Comparison of ENCODE assay signal across 8 cellular contexts in genomic region chr11:67353317-67354313, GRCh38. TPM values are rescaled to one million over a fixed set of nuclear protein-coding genes. Genes with fewer than 3 reads are reported as not detected.
DNase-seq lines count a peak whose midpoint lies in the region; ATAC-seq, FAIRE-seq and TF ChIP-seq lines count a peak whose summit lies in the region.

POLD4 (minus strand) TSS chr11:67353546; CDS start chr11:67353399, 147 bp downstream.

- in situ Hi-C loops in HepG2 (cut with HindIII; ENCODE audit: extremely low pct_ligation_motif_present, low pct_unique_long_range_greater_than_20kb), result loop anchor here (5.0 kb wide), 1 partner anchor 34 kb away; no protein-coding TSS in a partner anchor

- TSS peak; percentile 95 for BruUV-seq in HepG2 (replicated peaks; lab: Mats Ljungman, UMichigan)

- peak; percentile 99 for DNase-seq in CD14-positive monocyte (ENCODE audit: low spot score)
- peak; percentile 86 for DNase-seq in NCI-H748 treated with DMSO at 0.1 percent for 48 hours (lab: John Stamatoyannopoulos, UW)
- DNase-seq in activated CD4-positive, alpha-beta T cell treated with anti-CD3 and anti-CD28 coated beads, Interleukin-2, amount 50 U/mL, for 24 hours (ENCODE audit: low read depth in 1 of 2, low spot score in 1 of 2), result peak; percentile 89 to 91
- peak; percentile 89 for DNase-seq in HepG2 (ENCODE audit: low spot score)
- peak; percentile 92 to 94 for DNase-seq in stimulated activated CD4-positive, alpha-beta T cell treated with anti-CD3 and anti-CD28 coated beads, Interleukin-2, amount 100 ng/mL, for 48 hours

- peak within 1 kb of the TSS; percentile 72 for H3K9ac ChIP-seq in HepG2 (ENCODE audit: insufficient read depth, low read depth, low read length)

- TF ChIP-seq CTCF in CD14-positive monocyte (IDR thresholded peaks at IDR 0.05) (no peak), HepG2 (CRISPR knock-in tag; IDR thresholded peaks at IDR 0.05) (no peak; the same call in 1 of the 2 replicates)

- peaks cover 46% of the 10 kb centered on the region for H3K4me1 ChIP-seq in HepG2 (ENCODE audit: insufficient read depth, low read length)

- H3K36me3 ChIP-seq in HepG2 (replicated peaks in 1 of 2; ENCODE audit: control insufficient read depth in 1 of 2, insufficient read depth in 2 of 2, low read length in 2 of 2), result no peaks in the 10 kb centered on the region

- no peaks in the 10 kb centered on the region for H3K9me3 Mint-ChIP-seq in CD14-positive monocyte
- H3K9me3 Mint-ChIP-seq in dendritic cell treated with granulocyte-macrophage colony-stimulating factor and Interleukin-4, amounts not matched to agents 40 ng/mL and 50 ng/mL, for 4 days, result no peaks in the 10 kb centered on the region

- peak within 1 kb of the TSS; percentile 96 for H3K4me2 ChIP-seq in HepG2 (ENCODE audit: low read depth, low read length)

- POLR2A ChIA-PET in HepG2 (lab: Yijun Ruan, JAX), result interaction anchor here (0.7 to 9.7 kb wide), 23 partner anchors 9 to 299 kb away, joined by 3 to 365 read pairs (median 5); partner anchors contain the start of genes AIP, ANKRD13D, CLCF1 and NUDT8

- peaks cover 0 to 4% (median 2%) of the 10 kb centered on the region in 3 donors for H3K27me3 Mint-ChIP-seq in CD14-positive monocyte (ENCODE audit: low read depth in 3 of 3)
- no peaks in the 10 kb centered on the region for H3K27me3 Mint-ChIP-seq in dendritic cell treated with granulocyte-macrophage colony-stimulating factor and Interleukin-4, amounts not matched to agents 40 ng/mL and 50 ng/mL, for 4 days

- ATAC-seq in GM19397 (IDR thresholded peaks at IDR 0.05; ENCODE audit: unreplicated experiment), result peak; percentile 76
- peak; percentile 53 for ATAC-seq in HG03565 (IDR thresholded peaks at IDR 0.05; ENCODE audit: unreplicated experiment)
- peak; percentile 82 for ATAC-seq in HepG2

- H3K27ac Mint-ChIP-seq in CD14-positive monocyte, result peak within 1 kb of the TSS; percentile 97 to 100 (median 99)
- peak within 1 kb of the TSS; percentile 99 for H3K27ac Mint-ChIP-seq in dendritic cell treated with granulocyte-macrophage colony-stimulating factor and Interleukin-4, amounts not matched to agents 40 ng/mL and 50 ng/mL, for 4 days

- H4K20me1 ChIP-seq in HepG2 (ENCODE audit: insufficient read depth, low read length), result no peaks in the 10 kb centered on the region

- no peaks in the 10 kb centered on the region for H3K79me2 ChIP-seq in HepG2 (ENCODE audit: insufficient read depth, low read length)

- H3K36me3 Mint-ChIP-seq in CD14-positive monocyte, result peaks cover 8 to 9% of the 10 kb centered on the region in 2 donors
- H3K36me3 Mint-ChIP-seq in dendritic cell treated with granulocyte-macrophage colony-stimulating factor and Interleukin-4, amounts not matched to agents 40 ng/mL and 50 ng/mL, for 4 days (ENCODE audit: low read depth), result peaks cover 22% of the 10 kb centered on the region

- peak; percentile 68 to 85 for TF ChIP-seq POLR2A in HepG2 (IDR thresholded peaks at IDR 0.05; ENCODE audit: insufficient read depth in 1 of 2, low read depth in 2 of 2, low read length in 2 of 2)

- no peaks in the 10 kb centered on the region for H3K27me3 ChIP-seq in HepG2 (ENCODE audit: control insufficient read depth in 1 of 2, insufficient read depth in 2 of 2, low read length in 2 of 2)

- H3K4me3 Mint-ChIP-seq in CD14-positive monocyte, result peak within 1 kb of the TSS; percentile 87 to 96
- peak within 1 kb of the TSS; percentile 97 for H3K4me3 Mint-ChIP-seq in dendritic cell treated with granulocyte-macrophage colony-stimulating factor and Interleukin-4, amounts not matched to agents 40 ng/mL and 50 ng/mL, for 4 days

- H3K4me3 ChIP-seq in HepG2 (replicated peaks in 1 of 3; ENCODE audit: insufficient read depth in 1 of 3, low read depth in 2 of 3, low read length in 3 of 3), result peak within 1 kb of the TSS; percentile 68 to 90 (median 71)

- TF ChIP-seq EP300 in HepG2 (IDR thresholded peaks at IDR 0.05; ENCODE audit: low read depth in 2 of 2, low read length in 2 of 2) (0 out of 4 replicates have a peak, but pooled peaks of 1 of the 2 experiments have one; percentile 11), HepG2 (CRISPR knock-in tag; IDR thresholded peaks at IDR 0.05; ENCODE audit: borderline replicate concordance) (no peak; the same call in 1 of the 2 replicates)

- no peaks in the 10 kb centered on the region for H3K9me3 ChIP-seq in HepG2 (ENCODE audit: low read length)

- intact Hi-C loops in CD14-positive monocyte (cut with micrococcal nuclease) (loop anchor here in 1 of 2 donors (5.0 kb wide), 1 partner anchor 154 kb away; the partner anchor contains the start of genes CDK2AP2 and PITPNM1), HepG2 (cut with micrococcal nuclease; ENCODE audit: unreplicated experiment) (no loop called here)
- intact Hi-C loops in dendritic cell treated with granulocyte-macrophage colony-stimulating factor and Interleukin-4, amounts not matched to agents 40 ng/mL and 50 ng/mL, for 4 days (cut with micrococcal nuclease), result loop anchor here (2.0 to 10.0 kb wide), 2 partner anchors 155 to 231 kb away; partner anchors contain the start of genes CDK2AP2 and GSTP1

- no peak for TF ChIP-seq RAD21 in HepG2 (CRISPR knock-in tag; IDR thresholded peaks at IDR 0.05)

- peak; percentile 77 for FAIRE-seq in HepG2 (lab: Jason Lieb, UNC)

- CTCF ChIA-PET in HepG2 (lab: Yijun Ruan, JAX; ENCODE audit: low intra/inter-chr PET ratio, low total read pairs), result interaction anchor here (1.7 kb wide), 1 partner anchor 29 kb away, joined by 6 read pairs; no protein-coding TSS in a partner anchor

- 0% methylated on average over 29 of the region's 42 CpGs for WGBS in HepG2 (ENCODE audit: low lambda C conversion rate)

- no peak within 1 kb of the TSS for H2AFZ ChIP-seq in HepG2 (ENCODE audit: low read length)

- H3K4me1 Mint-ChIP-seq in CD14-positive monocyte, result peaks cover 72% of the 10 kb centered on the region
- H3K4me1 Mint-ChIP-seq in dendritic cell treated with granulocyte-macrophage colony-stimulating factor and Interleukin-4, amounts not matched to agents 40 ng/mL and 50 ng/mL, for 4 days (ENCODE audit: low read depth), result peaks cover 77% of the 10 kb centered on the region

- peak within 1 kb of the TSS; percentile 79 for H3K27ac ChIP-seq in HepG2 (ENCODE audit: extremely low read length, insufficient read depth, low read length)

TF ChIP-seq in HepG2, 621 proteins besides CTCF, POLR2A, EP300 and RAD21 (continues in another document):
- TF ChIP-seq NFYB (CRISPR knock-in tag; IDR thresholded peaks at IDR 0.05) (peak; percentile 82), ZNF253 (CRISPR knock-in tag; IDR thresholded peaks at IDR 0.05; ENCODE audit: borderline replicate concordance) (0 out of 2 replicates have a peak, but pooled peaks have one; percentile 57), ZMAT3 (CRISPR knock-in tag; conservative IDR thresholded peaks at IDR 0.05) (peak; percentile 67; the same call in 1 of the 2 replicates), KDM5A (IDR thresholded peaks at IDR 0.05; ENCODE audit: borderline replicate concordance, low read length) (peak; percentile 80; the same call in 1 of the 2 replicates), ZNF333 (CRISPR knock-in tag; IDR thresholded peaks at IDR 0.05; ENCODE audit: borderline replicate concordance) (no peak), KDM4B (CRISPR knock-in tag; IDR thresholded peaks at IDR 0.05) (no peak)
- TF ChIP-seq, protein P1, sequence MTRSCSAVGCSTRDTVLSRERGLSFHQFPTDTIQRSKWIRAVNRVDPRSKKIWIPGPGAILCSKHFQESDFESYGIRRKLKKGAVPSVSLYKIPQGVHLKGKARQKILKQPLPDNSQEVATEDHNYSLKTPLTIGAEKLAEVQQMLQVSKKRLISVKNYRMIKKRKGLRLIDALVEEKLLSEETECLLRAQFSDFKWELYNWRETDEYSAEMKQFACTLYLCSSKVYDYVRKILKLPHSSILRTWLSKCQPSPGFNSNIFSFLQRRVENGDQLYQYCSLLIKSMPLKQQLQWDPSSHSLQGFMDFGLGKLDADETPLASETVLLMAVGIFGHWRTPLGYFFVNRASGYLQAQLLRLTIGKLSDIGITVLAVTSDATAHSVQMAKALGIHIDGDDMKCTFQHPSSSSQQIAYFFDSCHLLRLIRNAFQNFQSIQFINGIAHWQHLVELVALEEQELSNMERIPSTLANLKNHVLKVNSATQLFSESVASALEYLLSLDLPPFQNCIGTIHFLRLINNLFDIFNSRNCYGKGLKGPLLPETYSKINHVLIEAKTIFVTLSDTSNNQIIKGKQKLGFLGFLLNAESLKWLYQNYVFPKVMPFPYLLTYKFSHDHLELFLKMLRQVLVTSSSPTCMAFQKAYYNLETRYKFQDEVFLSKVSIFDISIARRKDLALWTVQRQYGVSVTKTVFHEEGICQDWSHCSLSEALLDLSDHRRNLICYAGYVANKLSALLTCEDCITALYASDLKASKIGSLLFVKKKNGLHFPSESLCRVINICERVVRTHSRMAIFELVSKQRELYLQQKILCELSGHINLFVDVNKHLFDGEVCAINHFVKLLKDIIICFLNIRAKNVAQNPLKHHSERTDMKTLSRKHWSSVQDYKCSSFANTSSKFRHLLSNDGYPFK (CRISPR knock-in tag; IDR thresholded peaks at IDR 0.05; ENCODE audit: borderline replicate concordance), result peak; percentile 95

RNA-seq across cellular contexts. Expression of gene POLD4, which starts in this region (rescaled TPM):
- polyA plus RNA-seq in CD14-positive monocyte (100 to 1,000 TPM; 157 to 176 TPM), HepG2 (2011; rRNA removed) (27.4 and 35.1 TPM in 2 replicates)
- 10.5 and 10.9 TPM in 2 replicates for total RNA-seq in HepG2 (2016; rRNA removed; fragmentation: Illumina TruSeq; extraction: Trizol)
- total RNA-seq in HepG2 (2016; cell fraction: cytosol; rRNA removed; fragmentation: Illumina TruSeq; extraction: Trizol; ENCODE audit: low read depth), result 5.2 and 7.4 TPM in 2 replicates
- total RNA-seq in HepG2 (2016; cell fraction: insoluble cytoplasmic fraction; rRNA removed; fragmentation: Illumina TruSeq; extraction: Trizol), result 9.4 and 11.7 TPM in 2 replicates
- total RNA-seq in HepG2 (2016; cell fraction: membrane; rRNA removed; fragmentation: Illumina TruSeq; extraction: Trizol), result 9.2 and 9.7 TPM in 2 replicates
- 4.2 and 8.2 TPM in 2 replicates for total RNA-seq in HepG2 (2016; cell fraction: nucleus; rRNA removed; fragmentation: Illumina TruSeq; extraction: Trizol)
- 32.2 and 49.3 TPM in 2 replicates for polyA plus RNA-seq in HepG2 (2011; cell fraction: cytosol; rRNA removed)
- polyA plus RNA-seq in HepG2 (2011; cell fraction: nucleus; rRNA removed), result 59.7 and 63.0 TPM in 2 replicates
- 16.6 and 24.1 TPM in 2 replicates for polyA plus RNA-seq in HepG2 (2012)
- polyA plus RNA-seq in HepG2 (2016; cell fraction: cytosol; fragmentation: Illumina TruSeq; extraction: Trizol; ENCODE audit: low read depth), result 5.8 and 8.7 TPM in 2 replicates
- polyA plus RNA-seq in HepG2 (2016; cell fraction: insoluble cytoplasmic fraction; fragmentation: Illumina TruSeq; extraction: Trizol; ENCODE audit: low read depth), result 10.2 and 12.5 TPM in 2 replicates
- 7.5 and 7.8 TPM in 2 replicates for polyA plus RNA-seq in HepG2 (2016; cell fraction: membrane; fragmentation: Illumina TruSeq; extraction: Trizol; ENCODE audit: low read depth)
- 12.5 and 16.3 TPM in 2 replicates for polyA plus RNA-seq in HepG2 (2016; cell fraction: nucleus; fragmentation: Illumina TruSeq; extraction: Trizol; ENCODE audit: insufficient read depth, low read depth)
- polyA minus RNA-seq in HepG2 (2011; rRNA and poly(A)+ RNA removed; ENCODE audit: low replicate concordance), result 10.3 and 10.4 TPM in 2 replicates
- polyA minus RNA-seq in HepG2 (2011; cell fraction: cytosol; rRNA and poly(A)+ RNA removed), result 10.2 and 11.6 TPM in 2 replicates
- polyA minus RNA-seq in HepG2 (2011; cell fraction: nucleus; rRNA and poly(A)+ RNA removed), result 7.2 and 9.7 TPM in 2 replicates

Comparison
In these comparisons a context has a peak if more than half of its experiments do, and no peak if none do; other contexts are left out.
1. Peak in every context shown above with its lines: DNase-seq, ATAC-seq, H3K4me3 ChIP-seq and H3K27ac ChIP-seq.